ENCODE assay signal across 1 cellular context in genomic region chr19:1748703-1749341, GRCh38.
TF ChIP-seq lines count a peak whose summit lies in the region.

No MANE protein-coding gene starts in this region.

TF ChIP-seq in WTC11, 78 proteins besides CTCF, POLR2A, EP300 and RAD21 (continued from another document):
- TF ChIP-seq PRDM15 (CRISPR knock-in tag; IDR thresholded peaks at IDR 0.05): no peak
- no peak for TF ChIP-seq CREM (CRISPR knock-in tag; IDR thresholded peaks at IDR 0.05)
- no peak for TF ChIP-seq ZNF281 (CRISPR knock-in tag; IDR thresholded peaks at IDR 0.05)
- no peak for TF ChIP-seq E2F5 (CRISPR knock-in tag; IDR thresholded peaks at IDR 0.05)
